Comparison of ENCODE assay signal across 13 cellular contexts in genomic region chr7:141541375-141541774, GRCh38.
DNase-seq lines count a peak whose midpoint lies in the region.
"Had no signal": no experiment of that assay in that cellular context is flagged by ENCODE, and none has a peak within 500 bp of the region (broad histone marks: within the 10 kb centered on the region; RNA-seq: fewer than 3 reads in every experiment).

No MANE protein-coding gene starts in this region.

- DNase-seq in NCI-H1092 treated with DMSO at 0.1 percent for 48 hours (lab: John Stamatoyannopoulos, UW) (peak; percentile 27), NCI-H1092 (lab: John Stamatoyannopoulos, UW) (no peak), COLO668 (lab: John Stamatoyannopoulos, UW; ENCODE audit: unreplicated experiment) (peak; percentile 38), NCI-H2107 (lab: John Stamatoyannopoulos, UW) (peak; percentile 63), NCI-H774 (lab: John Stamatoyannopoulos, UW) (peak; percentile 46), AG08396 (ENCODE audit: low spot score) (no peak)
- DNase-seq in activated CD4-positive, alpha-beta T cell treated with anti-CD3 and anti-CD28 coated beads, Interleukin-2, amount 50 U/mL, for 4 hours = no peak
- DNase-seq in effector CD4-positive, alpha-beta T cell = no peak
- DNase-seq: BE2C, GDM1, NCI-H1436 treated with DMSO at 0.1 percent for 48 hours, NCI-H82, SIG-M5 had no signal

Comparison
In these comparisons a context has a peak if more than half of its experiments do, and no peak if none do; other contexts are left out.
1. DNase-seq: peak in NCI-H1092 treated with DMSO at 0.1 percent for 48 hours (single experiment), COLO668 (single experiment), NCI-H2107 (single experiment) and NCI-H774 (single experiment); none in NCI-H1092 (single experiment), activated CD4-positive, alpha-beta T cell treated with anti-CD3 and anti-CD28 coated beads, Interleukin-2, amount 50 U/mL, for 4 hours (0 of 2), effector CD4-positive, alpha-beta T cell (single experiment) and AG08396 (single experiment).